In the genomic region with DNA sequence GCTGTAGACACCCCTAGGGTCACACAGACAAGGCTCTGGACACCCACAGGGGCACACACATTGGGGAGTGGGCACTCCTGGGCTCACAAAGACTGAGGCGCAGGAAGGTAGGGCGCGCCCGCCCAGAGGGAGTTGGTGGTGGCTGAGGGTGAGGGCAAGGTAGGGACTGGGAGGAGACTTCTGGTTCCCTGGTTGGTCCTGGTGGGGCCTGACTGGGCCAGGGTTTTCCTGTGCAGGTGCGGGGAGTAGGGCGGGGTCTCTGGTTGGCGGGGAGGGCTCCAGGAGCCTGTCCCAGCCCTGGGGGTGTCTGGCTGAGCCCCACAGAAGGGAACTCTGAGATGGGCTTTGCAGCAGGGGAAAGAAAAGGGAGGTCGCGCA, we compare ENCODE assay signal across 8 cellular contexts. TPM values are rescaled to one million over a fixed set of nuclear protein-coding genes. Genes with fewer than 3 reads are reported as not detected.
A peak's percentile ranks its signal among the peaks of the same experiment; 100 is the strongest.
DNase-seq lines count a peak whose midpoint lies in the region; ATAC-seq, FAIRE-seq and TF ChIP-seq lines count a peak whose summit lies in the region.

No MANE protein-coding gene starts in this region.

- peaks cover 30% of the 10 kb centered on the region for H3K4me1 Mint-ChIP-seq in CD8-positive, alpha-beta T cell (ENCODE audit: low read depth)

- H3K4me1 ChIP-seq in CD8-positive, alpha-beta T cell (ENCODE audit: insufficient read depth, low read length): peaks cover 6% of the 10 kb centered on the region
- H3K4me1 ChIP-seq in OCI-LY7 (ENCODE audit: insufficient read depth, low read length, poor library complexity, severe bottlenecking) (peaks cover 33% of the 10 kb centered on the region), mucosa of rectum (ENCODE audit: control insufficient read depth in 2 of 2, insufficient read depth in 2 of 2, low read length in 2 of 2) (peaks cover 5 to 6% of the 10 kb centered on the region in 2 donors)

- H3K36me3 Mint-ChIP-seq in CD8-positive, alpha-beta T cell: peaks cover 2% of the 10 kb centered on the region

- no peaks in the 10 kb centered on the region for H3K9me3 Mint-ChIP-seq in CD8-positive, alpha-beta T cell

- H2AFZ ChIP-seq in OCI-LY7 (ENCODE audit: low read length): no peak overlapping the region

- no peaks in the 10 kb centered on the region for H3K27me3 ChIP-seq in CD8-positive, alpha-beta T cell (ENCODE audit: insufficient read depth, low read length)
- no peaks in the 10 kb centered on the region for H3K27me3 ChIP-seq in mucosa of rectum (ENCODE audit: control insufficient read depth in 2 of 2, insufficient read depth in 2 of 2, low read length in 2 of 2)

- POLR2A ChIA-PET in CD8-positive, alpha-beta T cell (lab: Charles Lee): interaction anchor here (0.5 to 1.5 kb wide), 5 partner anchors 37 to 276 kb away, joined by 3 to 6 read pairs (median 3); partner anchors contain the start of gene PQBP1
- POLR2A ChIA-PET in OCI-LY7 (lab: Charles Lee): interaction anchor here (0.6 to 1.4 kb wide), 3 partner anchors 28 to 104 kb away, joined by 3 to 10 read pairs (median 3); no protein-coding TSS in a partner anchor

- H3K36me3 ChIP-seq in CD8-positive, alpha-beta T cell (ENCODE audit: insufficient read depth, low read length): no peaks in the 10 kb centered on the region
- H3K36me3 ChIP-seq in OCI-LY7 (ENCODE audit: insufficient read depth, low read length): no peaks in the 10 kb centered on the region; the same call in 1 of the 2 replicates
- no peaks in the 10 kb centered on the region for H3K36me3 ChIP-seq in mucosa of rectum (ENCODE audit: control insufficient read depth in 2 of 2, insufficient read depth in 2 of 2, low read length in 2 of 2)

- H3K27ac ChIP-seq in CD8-positive, alpha-beta T cell (ENCODE audit: low read depth, low read length): peak overlapping the region; percentile 86
- H3K27ac ChIP-seq in OCI-LY7 (ENCODE audit: low read depth, low read length, poor library complexity, severe bottlenecking) (peak overlapping the region; percentile 79), coronary artery (peak overlapping the region in 1 of 2 donors; percentile 82), mucosa of rectum (ENCODE audit: low read depth in 2 of 2, low read length in 2 of 2) (peak overlapping the region; percentile 73 to 84)

- intact Hi-C loops in CD8-positive, alpha-beta T cell (cut with DNase I, micrococcal nuclease): loop anchor here (1.0 to 2.0 kb wide), 5 partner anchors 19 to 214 kb away; partner anchors contain the start of gene SUV39H1 (in 2 of the 2)
- intact Hi-C loops in OCI-LY7 (cut with micrococcal nuclease; ENCODE audit: unreplicated experiment): loop anchor here (1.0 to 5.0 kb wide), 3 partner anchors 19 to 260 kb away; partner anchors contain the start of gene SUV39H1

- peak in 1 of 7 experiments; percentile 11 for DNase-seq in CD8-positive, alpha-beta T cell
- DNase-seq in OCI-LY7 (ENCODE audit: low spot score) (peak; percentile 44), coronary artery (ENCODE audit: low spot score) (no peak), GM10266 (ENCODE audit: extremely low spot score) (no peak), GM03348 (ENCODE audit: low spot score) (no peak), urothelium cell line (ENCODE audit: low spot score) (no peak)

- H3K9ac ChIP-seq in mucosa of rectum (ENCODE audit: low read depth in 1 of 2, low read length in 2 of 2): peak overlapping the region; percentile 80 to 87

- ATAC-seq in CD8-positive, alpha-beta T cell: peak; percentile 12
- peak; percentile 11 for ATAC-seq in GM21737 (IDR thresholded peaks at IDR 0.05; ENCODE audit: unreplicated experiment)

- no peaks in the 10 kb centered on the region for H3K9me3 ChIP-seq in CD8-positive, alpha-beta T cell (ENCODE audit: low read length)
- H3K9me3 ChIP-seq in OCI-LY7 (ENCODE audit: low read length) (no peaks in the 10 kb centered on the region), mucosa of rectum (ENCODE audit: control insufficient read depth in 2 of 2, low read length in 2 of 2) (no peaks in the 10 kb centered on the region)

- no peak for TF ChIP-seq CTCF in CD8-positive, alpha-beta T cell (IDR thresholded peaks at IDR 0.05)
- TF ChIP-seq CTCF in OCI-LY7 (conservative IDR thresholded peaks at IDR 0.05; ENCODE audit: low read length) (no peak), coronary artery (IDR thresholded peaks at IDR 0.05) (no peak), GM10266 (IDR thresholded peaks at IDR 0.05; ENCODE audit: control insufficient read depth, insufficient read depth, low read depth, missing control alignments) (no peak)

- no peaks in the 10 kb centered on the region for H4K20me1 ChIP-seq in OCI-LY7 (ENCODE audit: insufficient read depth, low read length)

- FAIRE-seq in urothelium cell line (lab: Jason Lieb, UNC): no peak

- peak overlapping the region; percentile 82 for H3K27ac Mint-ChIP-seq in CD8-positive, alpha-beta T cell

- H3K4me2 ChIP-seq in OCI-LY7 (ENCODE audit: low read length): peak overlapping the region; percentile 89

- H3K4me3 Mint-ChIP-seq in CD8-positive, alpha-beta T cell: peak overlapping the region; percentile 92

- peaks cover 6% of the 10 kb centered on the region; the same call in 1 of the 2 replicates for H3K79me2 ChIP-seq in OCI-LY7 (ENCODE audit: insufficient read depth, low read depth, low read length)

- peak overlapping the region; percentile 76 for H3K4me3 ChIP-seq in CD8-positive, alpha-beta T cell (ENCODE audit: low read depth, low read length)
- H3K4me3 ChIP-seq in OCI-LY7 (ENCODE audit: low read depth, low read length, poor library complexity, severe bottlenecking) (peak overlapping the region; percentile 99), coronary artery (peak overlapping the region; percentile 72), mucosa of rectum (ENCODE audit: low read length in 2 of 2) (peak overlapping the region; percentile 79 to 81)

- CTCF ChIA-PET in CD8-positive, alpha-beta T cell (lab: Charles Lee): no interaction called here
- CTCF ChIA-PET in OCI-LY7 (lab: Charles Lee; ENCODE audit: unreplicated experiment): interaction anchor here (0.6 kb wide), 1 partner anchor 122 kb away, joined by 4 read pairs; no protein-coding TSS in a partner anchor

- no TSS peak for BruUV-seq in OCI-LY7 (replicated peaks; lab: Mats Ljungman, UMichigan)

- no peaks in the 10 kb centered on the region for H3K9me2 ChIP-seq in OCI-LY7 (ENCODE audit: insufficient read depth, low read length)

- no peaks in the 10 kb centered on the region for H3K27me3 Mint-ChIP-seq in CD8-positive, alpha-beta T cell (ENCODE audit: low read depth)

RNA-seq across cellular contexts. Expression of gene WAS, which starts 6.7 kb away (rescaled TPM):
- 10 to 100 TPM; 50.6 to 54.9 TPM for total RNA-seq in CD8-positive, alpha-beta T cell
- total RNA-seq in OCI-LY7 (2014; rRNA removed; shearing (Covaris generic)): 43.9 and 44.8 TPM in 2 replicates
- total RNA-seq in OCI-LY7 (2022): 87.0 and 89.7 TPM in 2 replicates

RNA-seq across cellular contexts. Expression of gene SUV39H1, which starts 19.7 kb away (rescaled TPM):
- 1 to 10 TPM; 8.2 to 8.6 TPM for total RNA-seq in CD8-positive, alpha-beta T cell
- total RNA-seq in OCI-LY7 (2014; rRNA removed; shearing (Covaris generic)): 21.1 and 27.0 TPM in 2 replicates
- total RNA-seq in OCI-LY7 (2022): 33.0 and 34.2 TPM in 2 replicates
